Comparison of ENCODE assay signal across 25 cellular contexts in the genomic region with DNA sequence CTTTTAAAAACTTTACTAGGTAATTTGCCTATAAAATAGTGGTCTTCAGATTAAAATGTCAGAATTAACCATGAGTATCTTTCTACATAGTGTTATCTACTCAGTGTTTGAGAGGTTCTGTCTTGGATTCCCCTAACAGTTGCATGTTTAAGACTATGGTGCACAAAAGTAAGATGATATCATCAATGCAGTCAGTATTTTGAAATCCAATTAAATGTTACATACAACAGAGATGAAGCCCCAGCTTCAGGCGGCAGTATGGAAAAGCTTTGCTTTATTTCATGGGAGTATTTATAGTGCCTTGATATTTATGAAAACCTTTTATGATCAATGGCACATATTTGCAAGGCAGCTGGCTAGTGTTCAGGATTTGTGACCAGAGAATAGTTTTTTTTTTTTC.
DNase-seq lines count a peak whose midpoint lies in the region; ATAC-seq, FAIRE-seq and TF ChIP-seq lines count a peak whose summit lies in the region.
"Had no signal": no experiment of that assay in that cellular context is flagged by ENCODE, and none has a peak within 500 bp of the region (broad histone marks: within the 10 kb centered on the region; RNA-seq: fewer than 3 reads in every experiment).

No MANE protein-coding gene starts in this region.

- no peak for FAIRE-seq in GM12891 (lab: Jason Lieb, UNC)
- FAIRE-seq: A204.1, GM12878, GM19239 had no signal

- TF ChIP-seq POLR2A in GM12891 (IDR thresholded peaks at IDR 0.05; ENCODE audit: low read depth, low read length): no peak

- DNase-seq in SK-N-DZ (ENCODE audit: low spot score): peak; percentile 54
- peak; percentile 7 for DNase-seq in fibroblast of gingiva (ENCODE audit: low read depth)
- DNase-seq in GM12891 (ENCODE audit: insufficient read length, low spot score): no peak
- no peak for DNase-seq in T1000 (lab: John Stamatoyannopoulos, UW)
- DNase-seq: 8988T; ACHN; BE2C; C1 segment of cervical spinal cord; CD4-positive, alpha-beta memory T cell; CD4-positive, CD25-positive, alpha-beta regulatory T cell; CD8-positive, alpha-beta memory T cell; COR-L47; DMS 273 treated with DMSO at 0.1 percent for 48 hours; DMS153; DMS53; DMS79; DND-41; EL; GDM1 had no signal

- peak; percentile 38 for ATAC-seq in SK-N-SH treated with all-trans-retinoic acid at 6 μM for 48 hours
- no peak for ATAC-seq in HG03432 (IDR thresholded peaks at IDR 0.05; ENCODE audit: unreplicated experiment)
- no peak for ATAC-seq in HG02678 (IDR thresholded peaks at IDR 0.05; ENCODE audit: unreplicated experiment)
- ATAC-seq: GM12878 had no signal

TF ChIP-seq in SK-N-SH treated with all-trans-retinoic acid at 6 μM for 48 hours, 23 proteins besides CTCF, POLR2A, EP300 and RAD21 (continues in another document):
- no peak for TF ChIP-seq OSR1 (CRISPR knock-in tag; IDR thresholded peaks at IDR 0.05)
- TF ChIP-seq PPARA (CRISPR knock-in tag; IDR thresholded peaks at IDR 0.05; ENCODE audit: borderline replicate concordance): no peak
- TF ChIP-seq TOX (CRISPR knock-in tag; IDR thresholded peaks at IDR 0.05; ENCODE audit: borderline replicate concordance): no peak; the same call in 1 of the 2 replicates
- TF ChIP-seq TSHZ2 (CRISPR knock-in tag; IDR thresholded peaks at IDR 0.05): no peak
- no peak for TF ChIP-seq CSDC2 (CRISPR knock-in tag; IDR thresholded peaks at IDR 0.05)
- no peak for TF ChIP-seq POU6F1 (CRISPR knock-in tag; IDR thresholded peaks at IDR 0.05; ENCODE audit: borderline replicate concordance, low read depth)
- TF ChIP-seq ARNTL (CRISPR knock-in tag; IDR thresholded peaks at IDR 0.05; ENCODE audit: borderline replicate concordance, low read depth): no peak
- TF ChIP-seq ZFP3 (CRISPR knock-in tag; IDR thresholded peaks at IDR 0.05): no peak
- TF ChIP-seq RARB (CRISPR knock-in tag; IDR thresholded peaks at IDR 0.05): no peak
- no peak for TF ChIP-seq ZNF8 (CRISPR knock-in tag; IDR thresholded peaks at IDR 0.05)

TF ChIP-seq in GM12891, 5 proteins besides CTCF, POLR2A, EP300 and RAD21:
- TF ChIP-seq SPI1 (IDR thresholded peaks at IDR 0.05; ENCODE audit: low read depth, low read length): no peak

Comparison
In these comparisons a context has a peak if more than half of its experiments do, and no peak if none do; other contexts are left out.
1. DNase-seq: peak in SK-N-DZ (single experiment) and fibroblast of gingiva (single experiment); none in GM12891 (single experiment) and T1000 (single experiment).